26 cellular contexts compared by ENCODE assay signal in the genomic region with DNA sequence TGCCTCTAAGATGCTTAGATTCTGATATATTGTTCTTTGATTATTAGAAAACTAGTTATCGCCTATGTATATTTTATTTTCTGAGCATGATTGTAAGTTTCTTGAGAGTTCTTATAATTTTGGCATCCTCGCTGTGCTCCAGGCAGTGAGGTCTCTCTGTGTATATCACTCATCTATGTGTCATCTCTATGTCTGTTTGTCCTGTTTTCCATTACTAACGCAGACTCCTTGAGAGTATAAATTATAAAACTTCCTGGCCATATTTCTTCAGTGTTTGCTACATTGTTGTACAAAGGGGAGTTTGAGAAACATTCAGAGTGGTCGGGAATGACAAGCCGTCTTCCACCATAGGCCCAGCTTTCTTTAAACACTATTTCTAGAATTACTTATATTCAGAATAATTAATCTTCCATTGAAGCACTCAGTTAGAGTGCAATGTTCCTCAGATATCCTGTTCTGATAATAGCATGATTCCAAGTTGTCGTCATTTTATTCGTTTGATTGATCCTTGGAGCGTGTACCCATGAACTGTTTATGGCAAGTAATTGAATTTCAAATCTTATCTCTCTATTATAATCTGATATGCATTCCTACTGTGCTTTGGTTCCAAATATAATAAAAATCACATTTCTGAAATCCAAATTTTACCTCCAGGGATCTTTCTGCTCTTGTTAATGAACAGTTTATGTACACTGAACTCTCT.
DNase-seq lines count a peak whose midpoint lies in the region; ATAC-seq, FAIRE-seq and TF ChIP-seq lines count a peak whose summit lies in the region.
"Had no signal": no experiment of that assay in that cellular context is flagged by ENCODE, and none has a peak within 500 bp of the region (broad histone marks: within the 10 kb centered on the region; RNA-seq: fewer than 3 reads in every experiment).

No MANE protein-coding gene starts in this region.

- no peak overlapping the region for H2BK5ac ChIP-seq in IMR-90 (ENCODE audit: low read depth, low read length, poor library complexity, severe bottlenecking)

- H3K23ac ChIP-seq in IMR-90 (ENCODE audit: low read depth, low read length), result no peak overlapping the region

- H2AFZ ChIP-seq in IMR-90 (replicated peaks; ENCODE audit: low read length, poor library complexity), result no peak overlapping the region

- ATAC-seq in IMR-90 (ENCODE audit: low read depth), result no peak
- ATAC-seq in SK-N-SH treated with all-trans-retinoic acid at 6 μM for 48 hours, result no peak
- ATAC-seq in HG03565 (IDR thresholded peaks at IDR 0.05; ENCODE audit: unreplicated experiment), result no peak
- no peak for ATAC-seq in natural killer cell treated with Interleukin-12 subunit alpha and Interleukin-12 subunit beta and Interleukin-15 and Interleukin-18, amount 100 ng/mL, for 72 hours
- ATAC-seq: GM23338, K562, Right ventricle myocardium inferior, T-cell had no signal

- H2AK5ac ChIP-seq in IMR-90 (ENCODE audit: low read depth, low read length), result no peak overlapping the region

- no peak overlapping the region for H4K8ac ChIP-seq in IMR-90 (ENCODE audit: low read depth in 2 of 2, low read length in 2 of 2)

- H3K27ac ChIP-seq in IMR-90 (ENCODE audit: insufficient read depth, low read length), result no peak overlapping the region
- H3K27ac ChIP-seq: BLaER1, SJCRH30 had no signal

- H3K4ac ChIP-seq in IMR-90 (ENCODE audit: low read depth, low read length), result no peak overlapping the region

- no peak overlapping the region for H2BK120ac ChIP-seq in IMR-90 (ENCODE audit: low read depth, low read length)

- H4K5ac ChIP-seq in IMR-90 (ENCODE audit: low read depth, low read length), result no peak overlapping the region

- H4K20me1 ChIP-seq in IMR-90 (ENCODE audit: insufficient read depth, low read length), result no peaks in the 10 kb centered on the region
- H4K20me1 ChIP-seq: BLaER1 had no signal

- no peaks in the 10 kb centered on the region for H3K9me3 ChIP-seq in IMR-90 (ENCODE audit: control insufficient read depth, insufficient read depth, low read length)
- H3K9me3 ChIP-seq: BLaER1, HAP-1, SJCRH30 had no signal

- H3K79me1 ChIP-seq in IMR-90 (ENCODE audit: low read depth in 1 of 2, low read length in 2 of 2), result no peaks in the 10 kb centered on the region

- TF ChIP-seq POLR2A in IMR-90 (IDR thresholded peaks at IDR 0.05; ENCODE audit: low read depth, low read length), result no peak
- no peak for TF ChIP-seq POLR2A in H54 (IDR thresholded peaks at IDR 0.05; ENCODE audit: low read depth, low read length)

- no peak overlapping the region for H4K91ac ChIP-seq in IMR-90 (ENCODE audit: insufficient read depth, low read depth, low read length)

- in situ Hi-C loops in IMR-90 (cut with MboI; ENCODE audit: low sequenced_read_pairs), result no loop called here

- dilution Hi-C loops in IMR-90 (cut with HindIII; ENCODE audit: low sequenced_read_pairs, unreplicated experiment), result no loop called here

- H3K14ac ChIP-seq in IMR-90 (replicated peaks; ENCODE audit: low read depth, low read length), result no peak overlapping the region

- POLR2A ChIA-PET in IMR-90 (lab: Charles Lee; ENCODE audit: unreplicated experiment), result no interaction called here

- H3K4me1 ChIP-seq in IMR-90 (ENCODE audit: control insufficient read depth, insufficient read depth, low read length), result peaks cover 2% of the 10 kb centered on the region
- H3K4me1 ChIP-seq: HAP-1, SJCRH30 had no signal

- no peaks in the 10 kb centered on the region for H3K9me3 Mint-ChIP-seq in natural killer cell treated with Interleukin-12 subunit alpha and Interleukin-12 subunit beta and Interleukin-15 and Interleukin-18, amount 100 ng/mL, for 72 hours
- H3K9me3 Mint-ChIP-seq: CD4-positive, CD25-positive, alpha-beta regulatory T cell; GM23338; HFFc6; T-cell had no signal

- intact Hi-C loops in IMR-90 (cut with micrococcal nuclease), result no loop called here

- no peak overlapping the region for H3K4me3 Mint-ChIP-seq in natural killer cell treated with Interleukin-12 subunit alpha and Interleukin-12 subunit beta and Interleukin-15 and Interleukin-18, amount 100 ng/mL, for 72 hours
- H3K4me3 Mint-ChIP-seq: CD4-positive, CD25-positive, alpha-beta regulatory T cell; GM23338; HFFc6; T-cell had no signal

- no peaks in the 10 kb centered on the region for H3K4me1 Mint-ChIP-seq in natural killer cell treated with Interleukin-12 subunit alpha and Interleukin-12 subunit beta and Interleukin-15 and Interleukin-18, amount 100 ng/mL, for 72 hours (ENCODE audit: low read depth in 2 of 2)
- H3K4me1 Mint-ChIP-seq: CD4-positive, CD25-positive, alpha-beta regulatory T cell; GM23338; T-cell had no signal

- no peaks in the 10 kb centered on the region for H3K27me3 ChIP-seq in IMR-90 (ENCODE audit: control insufficient read depth, insufficient read depth, low read length)
- H3K27me3 ChIP-seq: BLaER1, SJCRH30 had no signal

- CTCF ChIA-PET in IMR-90 (lab: Yijun Ruan, JAX), result interaction anchor here (0.5 kb wide), 1 partner anchor 96 kb away, joined by 3 read pairs; no protein-coding TSS in a partner anchor

- no peak overlapping the region for H3K18ac ChIP-seq in IMR-90 (ENCODE audit: low read depth, low read length)

- H2BK20ac ChIP-seq in IMR-90 (ENCODE audit: low read depth, low read length), result 0 out of 2 replicates have a peak overlapping the region, but pooled peaks have one; percentile 12

- DNase-seq in IMR-90 (no peak), kidney tubule cell (ENCODE audit: low spot score) (peak; percentile 21), H54 (ENCODE audit: insufficient read length, low spot score) (no peak), NCI-H345 treated with DMSO at 0.1 percent for 48 hours (lab: John Stamatoyannopoulos, UW; ENCODE audit: unreplicated experiment) (no peak)
- DNase-seq in natural killer cell treated with Interleukin-12 subunit alpha and Interleukin-12 subunit beta and Interleukin-15 and Interleukin-18, amount 100 ng/mL, for 72 hours (ENCODE audit: low spot score), result no peak
- DNase-seq: CD4-positive, CD25-positive, alpha-beta regulatory T cell; HFFc6; Kasumi-1; NCI-H1105 treated with DMSO at 0.1 percent for 48 hours; NCI-H146; NCI-H1930; NCI-H2107; NCI-H446; NCI-H524 treated with DMSO at 0.1 percent for 48 hours; NCI-H774; SJCRH30; T-cell had no signal

- no TSS peak for BruUV-seq in IMR-90 (replicated peaks; lab: Mats Ljungman, UMichigan)

- H3K27me3 Mint-ChIP-seq in natural killer cell treated with Interleukin-12 subunit alpha and Interleukin-12 subunit beta and Interleukin-15 and Interleukin-18, amount 100 ng/mL, for 72 hours, result peaks cover 19 to 29% of the 10 kb centered on the region in 2 donors

- FAIRE-seq in H54 (lab: Jason Lieb, UNC), result no peak
- FAIRE-seq: G401.6, HepG2, K562 had no signal

- H3K27ac Mint-ChIP-seq in natural killer cell treated with Interleukin-12 subunit alpha and Interleukin-12 subunit beta and Interleukin-15 and Interleukin-18, amount 100 ng/mL, for 72 hours, result no peak overlapping the region
- H3K27ac Mint-ChIP-seq: CD4-positive, CD25-positive, alpha-beta regulatory T cell; GM23338; HFFc6; T-cell had no signal

- 0 out of 2 replicates have a peak, but pooled peaks cover 3% of the 10 kb centered on the region for H3K9me1 ChIP-seq in IMR-90 (ENCODE audit: insufficient read depth, low read length)

- no peak for TF ChIP-seq CTCF in IMR-90 (conservative IDR thresholded peaks at IDR 0.05; ENCODE audit: low read depth, low read length)

- no peaks in the 10 kb centered on the region for H3K36me3 Mint-ChIP-seq in natural killer cell treated with Interleukin-12 subunit alpha and Interleukin-12 subunit beta and Interleukin-15 and Interleukin-18, amount 100 ng/mL, for 72 hours
- H3K36me3 Mint-ChIP-seq: CD4-positive, CD25-positive, alpha-beta regulatory T cell; T-cell had no signal

- H3K9ac ChIP-seq in IMR-90 (ENCODE audit: low read depth, low read length), result no peak overlapping the region
- H3K9ac ChIP-seq: BLaER1 had no signal

- no peak overlapping the region for H2AK9ac ChIP-seq in IMR-90 (replicated peaks; ENCODE audit: low read depth, low read length, poor library complexity)

- no peak overlapping the region for H3K4me3 ChIP-seq in IMR-90 (ENCODE audit: insufficient read depth, low read depth, low read length)
- H3K4me3 ChIP-seq: BLaER1, GM23338, HAP-1, K562, SJCRH30 had no signal

- WGBS in IMR-90 (ENCODE audit: extremely low coverage in 2 of 2, insufficient read length in 1 of 2), 2 experiments, result no CpG with 5 or more reads among the region's 8 CpGs

- no peak for TF ChIP-seq RAD21 in IMR-90 (IDR thresholded peaks at IDR 0.05; ENCODE audit: low read length)

- no peak overlapping the region for H3K56ac ChIP-seq in IMR-90 (ENCODE audit: extremely low read depth, insufficient read depth, low read length)

- peak overlapping the region; percentile 3; the same call in 1 of the 3 replicates for H2BK15ac ChIP-seq in IMR-90 (ENCODE audit: low read depth, low read length)

- H3K36me3 ChIP-seq in IMR-90 (ENCODE audit: control insufficient read depth, insufficient read depth, low read length), result no peaks in the 10 kb centered on the region
- H3K36me3 ChIP-seq: BLaER1, HAP-1, SJCRH30 had no signal

- no peak overlapping the region for H3K4me2 ChIP-seq in IMR-90 (ENCODE audit: low read depth, low read length)
- H3K4me2 ChIP-seq: BLaER1, GM23338 had no signal

TF ChIP-seq in IMR-90, 13 proteins besides CTCF, POLR2A, EP300 and RAD21:
- TF ChIP-seq BHLHE40 (IDR thresholded peaks at IDR 0.05; ENCODE audit: low read depth, low read length) (no peak), MAZ (IDR thresholded peaks at IDR 0.05; ENCODE audit: borderline replicate concordance, low read depth, low read length) (no peak)
- TF ChIP-seq, protein P1, sequence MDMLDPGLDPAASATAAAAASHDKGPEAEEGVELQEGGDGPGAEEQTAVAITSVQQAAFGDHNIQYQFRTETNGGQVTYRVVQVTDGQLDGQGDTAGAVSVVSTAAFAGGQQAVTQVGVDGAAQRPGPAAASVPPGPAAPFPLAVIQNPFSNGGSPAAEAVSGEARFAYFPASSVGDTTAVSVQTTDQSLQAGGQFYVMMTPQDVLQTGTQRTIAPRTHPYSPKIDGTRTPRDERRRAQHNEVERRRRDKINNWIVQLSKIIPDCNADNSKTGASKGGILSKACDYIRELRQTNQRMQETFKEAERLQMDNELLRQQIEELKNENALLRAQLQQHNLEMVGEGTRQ (IDR thresholded peaks at IDR 0.05; ENCODE audit: low read depth, low read length), result no peak

TF ChIP-seq in SK-N-SH treated with all-trans-retinoic acid at 6 μM for 48 hours, 23 proteins besides CTCF, POLR2A, EP300 and RAD21 (continues in another document):
- TF ChIP-seq GLIS3 (CRISPR knock-in tag; IDR thresholded peaks at IDR 0.05) (no peak), SNAI2 (CRISPR knock-in tag; IDR thresholded peaks at IDR 0.05) (no peak), CREB5 (CRISPR knock-in tag; IDR thresholded peaks at IDR 0.05; ENCODE audit: low read depth) (no peak)
